In genomic region chr1:202643397-202644218, GRCh38 we compare ENCODE assay signal across 8 cellular contexts.
DNase-seq lines count a peak whose midpoint lies in the region; ATAC-seq and TF ChIP-seq lines count a peak whose summit lies in the region.

No MANE protein-coding gene starts in this region.

- POLR2A ChIA-PET in A673 (lab: Charles Lee; ENCODE audit: low non-redundant PET), result no interaction called here
- POLR2A ChIA-PET in HEK293T (lab: Yijun Ruan, JAX), result no interaction called here

- H3K27ac ChIP-seq in A673 (ENCODE audit: low read depth, low read length, poor library complexity, severe bottlenecking) (no peak overlapping the region), mammary epithelial cell (ENCODE audit: insufficient read depth, low read depth, low read length) (no peak overlapping the region)

- H3K4me1 ChIP-seq in A673 (ENCODE audit: insufficient read depth, low read length, poor library complexity, severe bottlenecking), result no peaks in the 10 kb centered on the region
- peaks cover 8% of the 10 kb centered on the region for H3K4me1 ChIP-seq in mammary epithelial cell (ENCODE audit: insufficient read depth, low read length)

- peak overlapping the region; percentile 70 for H3K4me2 ChIP-seq in mammary epithelial cell (ENCODE audit: insufficient read depth, low read depth, low read length)

- in situ Hi-C loops in mammary epithelial cell (cut with MboI; ENCODE audit: low sequenced_read_pairs in 2 of 2), result no loop called here

- 9% methylated on average over 13 of the region's 55 CpGs for WGBS in mammary epithelial cell (ENCODE audit: low coverage, missing lambda C conversion rate)

- H3K27me3 Mint-ChIP-seq in naive B cell, result peaks cover 54 to 85% (median 82%) of the 10 kb centered on the region in 3 donors

- CTCF ChIA-PET in A673 (lab: Charles Lee), result no interaction called here
- CTCF ChIA-PET in HEK293T (lab: Yijun Ruan, JAX), result no interaction called here
- CTCF ChIA-PET in mammary epithelial cell (lab: Charles Lee; ENCODE audit: low non-redundant PET), result no interaction called here

- peak overlapping the region; percentile 19 to 84 (median 80) for H3K4me3 Mint-ChIP-seq in naive B cell

- peaks cover 21 to 45% (median 37%) of the 10 kb centered on the region in 3 donors for H3K4me1 Mint-ChIP-seq in naive B cell

- intact Hi-C loops in A673 (cut with micrococcal nuclease; ENCODE audit: unreplicated experiment) (no loop called here), mammary epithelial cell (cut with micrococcal nuclease) (no loop called here)

- peak; percentile 56 to 58 for ATAC-seq in naive B cell (ENCODE audit: low read depth in 2 of 2)
- no peak for ATAC-seq in HG02571 (IDR thresholded peaks at IDR 0.05; ENCODE audit: unreplicated experiment)

- H3K9me3 Mint-ChIP-seq in naive B cell, result no peaks in the 10 kb centered on the region

- H3K27ac Mint-ChIP-seq in naive B cell, result peak overlapping the region in 1 of 6 donors; percentile 39

- H3K9me3 ChIP-seq in A673 (ENCODE audit: low read depth, low read length, poor library complexity, severe bottlenecking) (no peaks in the 10 kb centered on the region), mammary epithelial cell (replicated peaks; ENCODE audit: insufficient read depth, low read length) (no peaks in the 10 kb centered on the region)

- H3K79me2 ChIP-seq in mammary epithelial cell (ENCODE audit: insufficient read depth, low read length), result no peaks in the 10 kb centered on the region

- DNase-seq in A673 (ENCODE audit: low spot score), result no peak
- peak; percentile 28 for DNase-seq in HEK293T (ENCODE audit: extremely low spot score)
- DNase-seq in mammary epithelial cell, result no peak
- no peak for DNase-seq in naive B cell
- DNase-seq in NCI-H187 treated with DMSO at 0.1 percent for 48 hours (lab: John Stamatoyannopoulos, UW), result no peak
- no peak for DNase-seq in mesenteric fat pad (ENCODE audit: low spot score)
- no peak for DNase-seq in UCSD-AML1 (lab: John Stamatoyannopoulos, UW; ENCODE audit: unreplicated experiment)

- no peaks in the 10 kb centered on the region for H4K20me1 ChIP-seq in mammary epithelial cell (ENCODE audit: insufficient read depth, low read length)

- BruUV-seq in A673 (replicated peaks; lab: Mats Ljungman, UMichigan), result no TSS peak
- BruUV-seq in mammary epithelial cell (replicated peaks; lab: Mats Ljungman, UMichigan), result no TSS peak

- no peak for TF ChIP-seq CTCF in A673 (conservative IDR thresholded peaks at IDR 0.05; ENCODE audit: low read depth, low read length)
- TF ChIP-seq CTCF in mammary epithelial cell (conservative IDR thresholded peaks at IDR 0.05 in 1 of 2, IDR thresholded peaks at IDR 0.05 in 1 of 2; ENCODE audit: extremely low read depth in 1 of 2, insufficient read depth in 1 of 2, low read depth in 1 of 2, low read length in 2 of 2), result no peak

- H3K27me3 ChIP-seq in A673 (replicated peaks; ENCODE audit: insufficient read depth, low read depth, low read length, poor library complexity) (peaks cover 47% of the 10 kb centered on the region), mammary epithelial cell (ENCODE audit: insufficient read depth, low read length) (peaks cover 30% of the 10 kb centered on the region)

- dilution Hi-C loops in mammary epithelial cell (cut with HindIII; ENCODE audit: low sequenced_read_pairs), result no loop called here

- peak overlapping the region; percentile 43 for H3K4me3 ChIP-seq in A673 (ENCODE audit: low read depth, low read length, poor library complexity, severe bottlenecking)
- H3K4me3 ChIP-seq in mammary epithelial cell (replicated peaks in 1 of 3; ENCODE audit: insufficient read depth in 1 of 3, low read depth in 2 of 3, low read length in 3 of 3), result peak overlapping the region in 1 of 3 experiments; percentile 5

- no peak overlapping the region for H3K9ac ChIP-seq in mammary epithelial cell (ENCODE audit: insufficient read depth, low read length)

- H2AFZ ChIP-seq in mammary epithelial cell (ENCODE audit: low read depth, low read length), result peak overlapping the region; percentile 5

- no peaks in the 10 kb centered on the region for H3K36me3 Mint-ChIP-seq in naive B cell

- H3K36me3 ChIP-seq in A673 (ENCODE audit: insufficient read depth, low read length, poor library complexity, severe bottlenecking) (no peaks in the 10 kb centered on the region), mammary epithelial cell (ENCODE audit: insufficient read depth, low read length) (no peaks in the 10 kb centered on the region)

TF ChIP-seq in HEK293T, 16 proteins besides CTCF, POLR2A, EP300 and RAD21:
- peak; percentile 68; the same call in 1 of the 2 replicates for TF ChIP-seq L3MBTL2 (conservative IDR thresholded peaks at IDR 0.05)
- no peak for TF ChIP-seq SP1 (IDR thresholded peaks at IDR 0.05)
- no peak for TF ChIP-seq FOXK2 (IDR thresholded peaks at IDR 0.05)
TF ChIP-seq in HEK293T: peak in this region for 1.
